11 cellular contexts compared by ENCODE assay signal in genomic region chr17:28722413-28723158, GRCh38. TPM values are rescaled to one million over a fixed set of nuclear protein-coding genes. Genes with fewer than 3 reads are reported as not detected.
DNase-seq lines count a peak whose midpoint lies in the region; ATAC-seq and TF ChIP-seq lines count a peak whose summit lies in the region.
"Had no signal": no experiment of that assay in that cellular context is flagged by ENCODE, and none has a peak within 500 bp of the region (broad histone marks: within the 10 kb centered on the region; RNA-seq: fewer than 3 reads in every experiment).

No MANE protein-coding gene starts in this region.

- TF ChIP-seq EP300 in transverse colon (IDR thresholded peaks at IDR 0.05; ENCODE audit: low read depth) = no peak

- peak; percentile 27 for DNase-seq in Right ventricle myocardium superior
- DNase-seq in heart right ventricle = no peak
- no peak for DNase-seq in fibroblast of mammary gland (ENCODE audit: low read depth)
- DNase-seq in transverse colon = no peak
- DNase-seq in head of caudate nucleus = no peak
- DNase-seq in GM13977 (ENCODE audit: low spot score) = no peak
- DNase-seq: COR-L47, kidney had no signal

- H3K9ac ChIP-seq in SU-DHL-6 (ENCODE audit: low read length) = peak overlapping the region; percentile 96

- TF ChIP-seq CTCF in heart right ventricle (IDR thresholded peaks at IDR 0.05) (no peak), SU-DHL-6 (IDR thresholded peaks at IDR 0.05; ENCODE audit: insufficient read depth, low read length, poor library complexity, severe bottlenecking) (no peak), fibroblast of mammary gland (conservative IDR thresholded peaks at IDR 0.05; ENCODE audit: control insufficient read depth, insufficient read depth, low read depth, low read length) (no peak), transverse colon (IDR thresholded peaks at IDR 0.05) (no peak), GM13977 (IDR thresholded peaks at IDR 0.05; ENCODE audit: extremely low read depth, insufficient read depth, missing control alignments) (no peak)

- H3K4me3 ChIP-seq in heart right ventricle (no peak overlapping the region), SU-DHL-6 (ENCODE audit: insufficient read depth, low read length, poor library complexity, severe bottlenecking) (peak overlapping the region; percentile 77), fibroblast of mammary gland (ENCODE audit: control insufficient read depth, low read depth, low read length) (peak overlapping the region; percentile 29), transverse colon (peak overlapping the region in 1 of 4 donors; percentile 83)

- ATAC-seq in Right ventricle myocardium superior (ENCODE audit: poor library complexity) = no peak
- no peak for ATAC-seq in heart right ventricle
- no peak for ATAC-seq in GM21723 (IDR thresholded peaks at IDR 0.05; ENCODE audit: unreplicated experiment)
- ATAC-seq: sciatic nerve had no signal

- H3K4me1 ChIP-seq in heart right ventricle (peaks cover 27 to 83% (median 64%) of the 10 kb centered on the region in 9 donors), transverse colon (peaks cover 38 to 72% (median 65%) of the 10 kb centered on the region in 4 donors)

- 70 to 72% methylated on average over 7 of the region's 7 CpGs for WGBS in heart right ventricle, 2 donors
- WGBS in transverse colon (ENCODE audit: low coverage in 1 of 2), 2 donors = 55% methylated on average over 7 of the region's 7 CpGs; no CpG with 5 or more reads in 1 of the 2 donors

- peaks cover 42% of the 10 kb centered on the region for H3K79me2 ChIP-seq in SU-DHL-6 (ENCODE audit: insufficient read depth, low read length)

- peaks cover 59% of the 10 kb centered on the region for H3F3A ChIP-seq in SU-DHL-6 (ENCODE audit: insufficient read depth)

- no peaks in the 10 kb centered on the region for H3K9me2 ChIP-seq in SU-DHL-6 (replicated peaks; ENCODE audit: insufficient read depth, low read length)

- peak overlapping the region; percentile 97 for H3K4me2 ChIP-seq in SU-DHL-6 (ENCODE audit: low read depth, low read length, poor library complexity, severe bottlenecking)

- H3K36me3 ChIP-seq in heart right ventricle (peaks cover 0 to 47% (median 34%) of the 10 kb centered on the region in 9 donors), SU-DHL-6 (ENCODE audit: low read length) (peaks cover 23% of the 10 kb centered on the region), transverse colon (peaks cover 0 to 25% (median 9%) of the 10 kb centered on the region in 4 donors)

- H2AFZ ChIP-seq in SU-DHL-6 (ENCODE audit: low read depth, low read length, severe bottlenecking) = no peak overlapping the region

- H3K27me3 ChIP-seq in heart right ventricle (peaks cover 0 to 5% (median 0%) of the 10 kb centered on the region in 7 donors), SU-DHL-6 (ENCODE audit: low read length) (no peaks in the 10 kb centered on the region), transverse colon (peaks cover 2% of the 10 kb centered on the region)

- H3K9me3 ChIP-seq in heart right ventricle (no peaks in the 10 kb centered on the region), SU-DHL-6 (ENCODE audit: insufficient read depth, low read length) (no peaks in the 10 kb centered on the region), transverse colon (no peaks in the 10 kb centered on the region)

- 0 out of 2 replicates have a peak, but pooled peaks cover 4% of the 10 kb centered on the region for H4K20me1 ChIP-seq in SU-DHL-6 (ENCODE audit: low read depth, low read length)

- H3K27ac ChIP-seq in heart right ventricle (no peak overlapping the region), SU-DHL-6 (ENCODE audit: low read depth, low read length) (peak overlapping the region; percentile 100), transverse colon (peak overlapping the region in 3 of 4 donors; percentile 2 to 91 (median 85))

- intact Hi-C loops in Right ventricle myocardium superior (cut with DNase I) = loop anchor here (10.0 kb wide), 1 partner anchor 382 kb away; no protein-coding TSS in a partner anchor
- intact Hi-C loops in heart right ventricle (cut with DNase I) = loop anchor here in 4 of 10 donors (10.0 kb wide), 2 partner anchors 192 to 392 kb away; no protein-coding TSS in a partner anchor
- intact Hi-C loops in transverse colon (cut with DNase I; ENCODE audit: low total_unique reads) = loop anchor here (10.0 kb wide), 2 partner anchors 232 to 392 kb away; partner anchors contain the start of gene PHF12
- intact Hi-C loops in head of caudate nucleus (cut with DNase I) = loop anchor here (10.0 kb wide), 1 partner anchor 182 kb away; the partner anchor contains the start of gene DHRS13

- no peak for TF ChIP-seq POLR2A in transverse colon (IDR thresholded peaks at IDR 0.05)

- in situ Hi-C loops in transverse colon (cut with MboI; ENCODE audit: low pct_ligation_motif_present in 1 of 4, low pct_unique_long_range_greater_than_20kb in 1 of 4, low sequenced_read_pairs in 3 of 4) (no loop called here), GM13977 (cut with MboI; ENCODE audit: low pct_unique_long_range_greater_than_20kb, low sequenced_read_pairs, unreplicated experiment) (no loop called here)

RNA-seq across cellular contexts. Expression of gene RPL23A, which starts 2.8 kb away (rescaled TPM):
- total RNA-seq in Right ventricle myocardium superior = 858 TPM
- 100 to 1,000 TPM; 807 to 986 (median 861) TPM for total RNA-seq in heart right ventricle
- 1,000 to 10,000 TPM in 1 of 2 donors, 100 to 1,000 TPM in 1; 300 to 1,566 TPM for polyA plus RNA-seq in heart right ventricle
- 100 to 1,000 TPM; 238 to 385 (median 342) TPM for total RNA-seq in transverse colon

RNA-seq across cellular contexts. Expression of gene TLCD1, which starts 3.4 kb away (rescaled TPM):
- 1.9 TPM for total RNA-seq in Right ventricle myocardium superior
- total RNA-seq in heart right ventricle = 1 to 10 TPM in 4 of 10 donors, under 1 TPM in 6; 0.36 to 1.8 (median 0.89) TPM
- 1 to 10 TPM; 3.4 to 9.3 TPM for polyA plus RNA-seq in heart right ventricle
- 10 to 100 TPM in 1 of 4 donors, 1 to 10 TPM in 1, not detected in 2; 5.6 to 11.5 TPM for total RNA-seq in transverse colon

RNA-seq across cellular contexts. Expression of gene RAB34, which starts 4.9 kb away (rescaled TPM):
- total RNA-seq in Right ventricle myocardium superior (14.5 TPM), heart right ventricle (10 to 100 TPM in 7 of 10 donors, 1 to 10 TPM in 3; 7.0 to 25.0 (median 10.4) TPM), transverse colon (10 to 100 TPM; 41.1 to 60.5 (median 50.0) TPM)
- polyA plus RNA-seq in heart right ventricle = 10 to 100 TPM; 25.2 to 37.3 TPM

RNA-seq across cellular contexts. Expression of gene NEK8, which starts 6.0 kb away (rescaled TPM):
- 0.30 TPM for total RNA-seq in Right ventricle myocardium superior
- 1 to 10 TPM in 4 of 10 donors, under 1 TPM in 6; 0.38 to 2.8 (median 0.82) TPM for total RNA-seq in heart right ventricle
- polyA plus RNA-seq in heart right ventricle = 1 to 10 TPM; 1.1 to 1.8 TPM
- 10 to 100 TPM in 1 of 4 donors, 1 to 10 TPM in 3; 5.7 to 52.3 (median 8.3) TPM for total RNA-seq in transverse colon

RNA-seq across cellular contexts. Expression of gene PROCA1, which starts 10.9 kb away (rescaled TPM):
- total RNA-seq in Right ventricle myocardium superior (1.3 TPM), heart right ventricle (1 to 10 TPM in 9 of 10 donors, under 1 TPM in 1; 0.76 to 2.1 (median 1.3) TPM), transverse colon (1 to 10 TPM in 2 of 4 donors, under 1 TPM in 1, not detected in 1; 0.96 to 2.9 (median 1.4) TPM)
- polyA plus RNA-seq in heart right ventricle = 1 to 10 TPM in 1 of 2 donors, under 1 TPM in 1; 0.74 to 4.9 TPM

Comparison
In these comparisons a context has a peak if more than half of its experiments do, and no peak if none do; other contexts are left out.
1. H3K27ac ChIP-seq: peak in SU-DHL-6 (single experiment) and transverse colon (3 of 4); none in heart right ventricle (0 of 10).
2. H3K4me3 ChIP-seq: peak in SU-DHL-6 (single experiment) and fibroblast of mammary gland (single experiment); none in heart right ventricle (0 of 10).